Comparison of ENCODE assay signal across 31 cellular contexts in genomic region chr14:53226553-53226952, GRCh38.
DNase-seq lines count a peak whose midpoint lies in the region; ATAC-seq and TF ChIP-seq lines count a peak whose summit lies in the region.
"Had no signal": no experiment of that assay in that cellular context is flagged by ENCODE, and none has a peak within 500 bp of the region (broad histone marks: within the 10 kb centered on the region; RNA-seq: fewer than 3 reads in every experiment).

No MANE protein-coding gene starts in this region.

- intact Hi-C loops in cardiac septum (cut with DNase I) (no loop called here), right cardiac atrium (cut with DNase I) (no loop called here), IMR-90 (cut with micrococcal nuclease) (no loop called here)

- H3K4me3 Mint-ChIP-seq in stimulated activated naive B cell treated with anti-CD40 and anti-IgM and Interleukin-4, amounts not matched to agents 10 μg/mL and 1 μg/mL and 100 μg/mL, for 72 hours = no peak overlapping the region
- H3K4me3 Mint-ChIP-seq: activated T-cell treated with anti-CD3 and anti-CD28 coated beads, Interleukin-2, amount 50 U/mL, for 72 hours; CD8-positive, alpha-beta T cell had no signal

- no peak for TF ChIP-seq RAD21 in IMR-90 (IDR thresholded peaks at IDR 0.05; ENCODE audit: low read length)

- H3K36me3 Mint-ChIP-seq in stimulated activated naive B cell treated with anti-CD40 and anti-IgM and Interleukin-4, amounts not matched to agents 10 μg/mL and 1 μg/mL and 100 μg/mL, for 72 hours = peaks cover 18 to 24% of the 10 kb centered on the region in 2 donors

- H3K9me3 Mint-ChIP-seq in stimulated activated naive B cell treated with anti-CD40 and anti-IgM and Interleukin-4, amounts not matched to agents 10 μg/mL and 1 μg/mL and 100 μg/mL, for 72 hours = peaks cover 8 to 19% of the 10 kb centered on the region in 2 donors

- no peaks in the 10 kb centered on the region for H3K4me1 ChIP-seq in right cardiac atrium (ENCODE audit: control insufficient read depth, insufficient read depth, low read length)
- no peaks in the 10 kb centered on the region for H3K4me1 ChIP-seq in IMR-90 (ENCODE audit: control insufficient read depth, insufficient read depth, low read length)
- H3K4me1 ChIP-seq in fibroblast of lung (ENCODE audit: control insufficient read depth, extremely low read depth, insufficient read depth, low read length) = no peaks in the 10 kb centered on the region
- H3K4me1 ChIP-seq: stomach, thyroid gland had no signal

- peak; percentile 80 for DNase-seq in cardiac septum (ENCODE audit: low spot score)
- DNase-seq in right cardiac atrium = no peak
- DNase-seq in IMR-90 = peak; percentile 42
- peak; percentile 1 to 65 for DNase-seq in fibroblast of lung (ENCODE audit: low read depth in 2 of 2)
- DNase-seq in skeletal muscle cell (ENCODE audit: low read depth) = peak; percentile 84
- no peak for DNase-seq in omental fat pad (ENCODE audit: low spot score)
- DNase-seq in stimulated activated naive B cell treated with anti-CD40 and anti-IgM and Interleukin-4, amounts not matched to agents 10 μg/mL and 1 μg/mL and 100 μg/mL, for 72 hours = no peak
- DNase-seq: 8988T; activated CD4-positive, alpha-beta T cell treated with anti-CD3 and anti-CD28 coated beads, Interleukin-2, amount 50 U/mL, for 1 hour; activated naive CD4-positive, alpha-beta T cell; activated T-cell treated with anti-CD3 and anti-CD28 coated beads, Interleukin-2, amount 50 U/mL, for 72 hours; CD8-positive, alpha-beta T cell; DMS 273 treated with DMSO at 0.1 percent for 48 hours; effector CD4-positive, alpha-beta T cell; hippocampal formation; Karpas-422; left colon; mesendoderm; NCI-H146; NCI-H510A; NK-92 treated with Interleukin-12 subunit alpha and Interleukin-12 subunit beta, amount 100 ng/mL, for 24 hours; nucleus accumbens; PC-9; SIG-M5; small intestine; stimulated activated CD8-positive, alpha-beta memory T cell treated with anti-CD3 and anti-CD28 coated beads, Interleukin-4, amount 100 ng/mL, for 48 hours; stomach; T1000; thyroid gland; WERI-Rb-1 had no signal

- 77% methylated on average over 5 of the region's 5 CpGs for WGBS in right cardiac atrium
- 37% methylated on average over 4 of the region's 5 CpGs; no CpG with 5 or more reads in 1 of the 2 experiments for WGBS in IMR-90 (ENCODE audit: extremely low coverage in 2 of 2, insufficient read length in 1 of 2), 2 experiments

- no peaks in the 10 kb centered on the region for H3K27me3 Mint-ChIP-seq in stimulated activated naive B cell treated with anti-CD40 and anti-IgM and Interleukin-4, amounts not matched to agents 10 μg/mL and 1 μg/mL and 100 μg/mL, for 72 hours

- H3K14ac ChIP-seq in IMR-90 (replicated peaks; ENCODE audit: low read depth, low read length) = no peak overlapping the region

- H3K56ac ChIP-seq in IMR-90 (ENCODE audit: extremely low read depth, insufficient read depth, low read length) = no peak overlapping the region

- no peak overlapping the region for H2BK5ac ChIP-seq in IMR-90 (ENCODE audit: low read depth, low read length, poor library complexity, severe bottlenecking)

- H2BK120ac ChIP-seq in IMR-90 (ENCODE audit: low read depth, low read length) = no peak overlapping the region

- dilution Hi-C loops in IMR-90 (cut with HindIII; ENCODE audit: low sequenced_read_pairs, unreplicated experiment) = no loop called here

- BruUV-seq in IMR-90 (replicated peaks; lab: Mats Ljungman, UMichigan) = no TSS peak

- no peak for TF ChIP-seq POLR2A in IMR-90 (IDR thresholded peaks at IDR 0.05; ENCODE audit: low read depth, low read length)

- H4K5ac ChIP-seq in IMR-90 (ENCODE audit: low read depth, low read length) = no peak overlapping the region

- H3K23ac ChIP-seq in IMR-90 (ENCODE audit: low read depth, low read length) = no peak overlapping the region

- H3K9me3 ChIP-seq in right cardiac atrium (ENCODE audit: control insufficient read depth, low read length) = no peaks in the 10 kb centered on the region
- 0 out of 2 replicates have a peak, but pooled peaks cover 2% of the 10 kb centered on the region for H3K9me3 ChIP-seq in IMR-90 (ENCODE audit: control insufficient read depth, insufficient read depth, low read length)
- H3K9me3 ChIP-seq in fibroblast of lung (ENCODE audit: control insufficient read depth, insufficient read depth, low read depth, low read length) = no peaks in the 10 kb centered on the region
- H3K9me3 ChIP-seq: thyroid gland had no signal

- H3K4ac ChIP-seq in IMR-90 (ENCODE audit: low read depth, low read length) = no peak overlapping the region

- H3K9me1 ChIP-seq in IMR-90 (ENCODE audit: insufficient read depth, low read length) = no peaks in the 10 kb centered on the region

- in situ Hi-C loops in IMR-90 (cut with MboI; ENCODE audit: low sequenced_read_pairs) = no loop called here

- ATAC-seq in right cardiac atrium = no peak
- ATAC-seq in IMR-90 (ENCODE audit: low read depth) = no peak
- ATAC-seq in HG03025 (IDR thresholded peaks at IDR 0.05; ENCODE audit: low FRiP score, unreplicated experiment) = no peak
- no peak for ATAC-seq in omental fat pad (ENCODE audit: low FRiP score)
- no peak for ATAC-seq in stimulated activated naive B cell treated with anti-CD40 and anti-IgM and Interleukin-4, amounts not matched to agents 10 μg/mL and 1 μg/mL and 100 μg/mL, for 72 hours (replicated peaks)
- ATAC-seq: activated T-cell treated with anti-CD3 and anti-CD28 coated beads, Interleukin-2, amount 50 U/mL, for 72 hours; CD8-positive, alpha-beta T cell; left colon had no signal

- no peaks in the 10 kb centered on the region for H3K79me2 ChIP-seq in fibroblast of lung (ENCODE audit: control insufficient read depth, insufficient read depth, low read length)

- CTCF ChIA-PET in IMR-90 (lab: Yijun Ruan, JAX) = no interaction called here

- H3K4me3 ChIP-seq in right cardiac atrium (ENCODE audit: low read length) (no peak overlapping the region), IMR-90 (ENCODE audit: insufficient read depth, low read depth, low read length) (no peak overlapping the region), fibroblast of lung (replicated peaks in 1 of 4; ENCODE audit: control extremely low read depth in 1 of 4, insufficient read depth in 1 of 4, low read depth in 3 of 4, low read length in 4 of 4) (no peak overlapping the region), skeletal muscle cell (ENCODE audit: low read depth, low read length) (no peak overlapping the region)
- H3K4me3 ChIP-seq: PC-9, stomach, thyroid gland had no signal

- no peak overlapping the region for H3K27ac Mint-ChIP-seq in stimulated activated naive B cell treated with anti-CD40 and anti-IgM and Interleukin-4, amounts not matched to agents 10 μg/mL and 1 μg/mL and 100 μg/mL, for 72 hours
- H3K27ac Mint-ChIP-seq: activated T-cell treated with anti-CD3 and anti-CD28 coated beads, Interleukin-2, amount 50 U/mL, for 72 hours; CD8-positive, alpha-beta T cell had no signal

- no peak overlapping the region for H3K18ac ChIP-seq in IMR-90 (ENCODE audit: low read depth, low read length)

- H4K20me1 ChIP-seq in IMR-90 (ENCODE audit: insufficient read depth, low read length) (no peaks in the 10 kb centered on the region), fibroblast of lung (ENCODE audit: control insufficient read depth, extremely low read depth, insufficient read depth, low read length) (no peaks in the 10 kb centered on the region)

- no peak overlapping the region for H4K8ac ChIP-seq in IMR-90 (ENCODE audit: low read depth in 2 of 2, low read length in 2 of 2)

- no peak overlapping the region for H2AK9ac ChIP-seq in IMR-90 (replicated peaks; ENCODE audit: low read depth, low read length, poor library complexity)

- H2BK15ac ChIP-seq in IMR-90 (ENCODE audit: low read depth, low read length) = no peak overlapping the region

- no peak overlapping the region for H2BK20ac ChIP-seq in IMR-90 (ENCODE audit: low read depth, low read length)

- H3K4me1 Mint-ChIP-seq in stimulated activated naive B cell treated with anti-CD40 and anti-IgM and Interleukin-4, amounts not matched to agents 10 μg/mL and 1 μg/mL and 100 μg/mL, for 72 hours = peaks cover 6 to 7% of the 10 kb centered on the region in 2 donors

- H3K79me1 ChIP-seq in IMR-90 (ENCODE audit: low read depth in 1 of 2, low read length in 2 of 2) = no peaks in the 10 kb centered on the region

- H2AFZ ChIP-seq in IMR-90 (replicated peaks; ENCODE audit: low read length, poor library complexity) = no peak overlapping the region
- no peak overlapping the region for H2AFZ ChIP-seq in fibroblast of lung (ENCODE audit: low read length)
- H2AFZ ChIP-seq: PC-9 had no signal

- H2AK5ac ChIP-seq in IMR-90 (ENCODE audit: low read depth, low read length) = no peak overlapping the region

- POLR2A ChIA-PET in IMR-90 (lab: Charles Lee; ENCODE audit: unreplicated experiment) = no interaction called here

- no peaks in the 10 kb centered on the region for H3K27me3 ChIP-seq in right cardiac atrium (ENCODE audit: control insufficient read depth, insufficient read depth)
- H3K27me3 ChIP-seq in IMR-90 (ENCODE audit: control insufficient read depth, insufficient read depth, low read length) = peaks cover 4% of the 10 kb centered on the region
- H3K27me3 ChIP-seq in fibroblast of lung (ENCODE audit: control insufficient read depth, insufficient read depth, low read length) = no peaks in the 10 kb centered on the region
- H3K27me3 ChIP-seq: stomach, thyroid gland had no signal

- H3K36me3 ChIP-seq in IMR-90 (ENCODE audit: control insufficient read depth, insufficient read depth, low read length) (no peaks in the 10 kb centered on the region), fibroblast of lung (ENCODE audit: control insufficient read depth, insufficient read depth, low read length) (no peaks in the 10 kb centered on the region)
- H3K36me3 ChIP-seq: stomach, thyroid gland, WERI-Rb-1 had no signal

- H3K9ac ChIP-seq in IMR-90 (ENCODE audit: low read depth, low read length) (no peak overlapping the region), fibroblast of lung (ENCODE audit: insufficient read depth, low read length) (no peak overlapping the region)

- H3K4me2 ChIP-seq in IMR-90 (ENCODE audit: low read depth, low read length) = no peak overlapping the region
- H3K4me2 ChIP-seq in fibroblast of lung (ENCODE audit: extremely low read depth, insufficient read depth, low read length) = no peak overlapping the region
- H3K4me2 ChIP-seq: PC-9 had no signal

- H4K91ac ChIP-seq in IMR-90 (ENCODE audit: insufficient read depth, low read depth, low read length) = no peak overlapping the region

- TF ChIP-seq CTCF in IMR-90 (conservative IDR thresholded peaks at IDR 0.05; ENCODE audit: low read depth, low read length) = no peak
- TF ChIP-seq CTCF in fibroblast of lung (conservative IDR thresholded peaks at IDR 0.05 in 1 of 2, IDR thresholded peaks at IDR 0.05 in 1 of 2; ENCODE audit: low read depth in 1 of 2, low read length in 2 of 2) = no peak
- no peak for TF ChIP-seq CTCF in omental fat pad (IDR thresholded peaks at IDR 0.05)

- H3K27ac ChIP-seq in right cardiac atrium (ENCODE audit: low read length) = no peak overlapping the region
- no peak overlapping the region for H3K27ac ChIP-seq in IMR-90 (ENCODE audit: insufficient read depth, low read length)
- no peak overlapping the region for H3K27ac ChIP-seq in fibroblast of lung (ENCODE audit: insufficient read depth, low read length)
- H3K27ac ChIP-seq: PC-9, stomach, thyroid gland, WERI-Rb-1 had no signal

TF ChIP-seq in IMR-90, 13 proteins besides CTCF, POLR2A, EP300 and RAD21 (continues in another document):
- TF ChIP-seq RFX5 (IDR thresholded peaks at IDR 0.05; ENCODE audit: low read depth, low read length) (no peak), RCOR1 (IDR thresholded peaks at IDR 0.05; ENCODE audit: insufficient replicate concordance, low read length) (no peak)

Comparison
In these comparisons a context has a peak if more than half of its experiments do, and no peak if none do; other contexts are left out.
1. DNase-seq: peak in cardiac septum (single experiment), IMR-90 (single experiment), fibroblast of lung (2 of 2) and skeletal muscle cell (single experiment); none in right cardiac atrium (0 of 3), omental fat pad (single experiment) and stimulated activated naive B cell treated with anti-CD40 and anti-IgM and Interleukin-4, amounts not matched to agents 10 μg/mL and 1 μg/mL and 100 μg/mL, for 72 hours (single experiment).